ENCODE assay signal across 11 cellular contexts in the genomic region with DNA sequence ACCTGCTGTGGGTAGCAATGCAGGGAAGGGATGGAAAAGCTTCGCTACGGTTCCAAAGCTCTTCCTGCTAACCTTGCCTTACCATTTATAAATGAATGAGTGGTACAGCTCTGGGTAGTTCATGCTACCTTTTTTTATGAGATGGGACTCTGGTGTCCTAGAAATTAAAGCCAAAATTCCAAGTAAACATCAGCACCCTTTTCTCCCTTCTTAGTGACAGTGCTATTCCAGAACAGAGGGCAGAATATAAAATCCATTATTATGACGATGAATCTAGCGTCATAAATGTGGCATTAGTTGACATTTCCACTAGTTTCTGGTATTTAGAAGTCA. TPM values are rescaled to one million over a fixed set of nuclear protein-coding genes. Genes with fewer than 3 reads are reported as not detected.
DNase-seq lines count a peak whose midpoint lies in the region; ATAC-seq and TF ChIP-seq lines count a peak whose summit lies in the region.
"Had no signal": no experiment of that assay in that cellular context is flagged by ENCODE, and none has a peak within 500 bp of the region (broad histone marks: within the 10 kb centered on the region; RNA-seq: fewer than 3 reads in every experiment).

No MANE protein-coding gene starts in this region.

- H3K9ac ChIP-seq in SK-N-SH, result no peak overlapping the region

- no peak for TF ChIP-seq EP300 in SK-N-SH (IDR thresholded peaks at IDR 0.05; ENCODE audit: borderline replicate concordance in 1 of 2, low read depth in 1 of 2, low read length in 1 of 2)

- 9% methylated on average over 4 of the region's 4 CpGs for WGBS in SK-N-SH (ENCODE audit: low lambda C conversion rate)
- 15 to 19% methylated on average over 4 of the region's 4 CpGs for WGBS in lower leg skin, 2 donors

- H4K20me1 ChIP-seq in SK-N-SH (ENCODE audit: insufficient read depth), result no peaks in the 10 kb centered on the region

- POLR2A ChIA-PET in SK-N-SH (lab: Yijun Ruan, JAX), result no interaction called here
- POLR2A ChIA-PET in activated CD8-positive, alpha-beta T cell treated with anti-CD3 and anti-CD28 coated beads for 36 hours (lab: Charles Lee), result interaction anchor here (2.0 kb wide), 1 partner anchor 205 kb away, joined by 11 read pairs; a partner anchor contains a TSS

- H3F3A ChIP-seq in SK-N-SH (replicated peaks; ENCODE audit: insufficient read depth), result no peaks in the 10 kb centered on the region

- CTCF ChIA-PET in SK-N-SH (lab: Yijun Ruan, JAX), result interaction anchor here (0.6 to 1.2 kb wide), 6 partner anchors 8 to 290 kb away, joined by 3 to 5 read pairs (median 4); no protein-coding TSS in a partner anchor
- CTCF ChIA-PET in activated CD8-positive, alpha-beta T cell treated with anti-CD3 and anti-CD28 coated beads for 36 hours (lab: Charles Lee), result interaction anchor here (1.2 to 2.8 kb wide), 10 partner anchors 8 to 86 kb away, joined by 3 to 14 read pairs (median 4); no protein-coding TSS in a partner anchor

- peak overlapping the region; percentile 83 to 96; a peak in 3 of 4 replicates for H3K4me3 ChIP-seq in SK-N-SH (ENCODE audit: low read depth in 2 of 2, low read length in 1 of 2)
- no peak overlapping the region for H3K4me3 ChIP-seq in lower leg skin (ENCODE audit: low read depth, poor library complexity, severe bottlenecking)

- H3K4me2 ChIP-seq in SK-N-SH, result peak overlapping the region; percentile 59

- no peak for DNase-seq in SK-N-SH
- DNase-seq in activated CD8-positive, alpha-beta T cell treated with anti-CD3 and anti-CD28 coated beads for 36 hours, result no peak
- no peak for DNase-seq in immature natural killer cell
- DNase-seq in stimulated activated naive CD8-positive, alpha-beta T cell treated with anti-CD3 and anti-CD28 coated beads, Interleukin-15, amount 100 ng/mL, for 72 hours, result no peak
- no peak for DNase-seq in ureter (ENCODE audit: low spot score)
- no peak for DNase-seq in lower leg skin (ENCODE audit: low spot score in 2 of 2)

- TF ChIP-seq POLR2A in lower leg skin (IDR thresholded peaks at IDR 0.05), result no peak
- no peak for TF ChIP-seq POLR2A in GM18505 (IDR thresholded peaks at IDR 0.05; ENCODE audit: borderline replicate concordance, extremely low read depth, insufficient read depth, insufficient read length)

- H3K9me3 ChIP-seq in SK-N-SH, result no peaks in the 10 kb centered on the region

- H3K27ac Mint-ChIP-seq in activated CD8-positive, alpha-beta T cell treated with anti-CD3 and anti-CD28 coated beads for 36 hours, result no peak overlapping the region
- peak overlapping the region; percentile 35 to 82 (median 50) for H3K27ac Mint-ChIP-seq in immature natural killer cell
- H3K27ac Mint-ChIP-seq in stimulated activated naive CD8-positive, alpha-beta T cell treated with anti-CD3 and anti-CD28 coated beads, Interleukin-15, amount 100 ng/mL, for 72 hours, result peak overlapping the region in 1 of 2 donors; percentile 87

- no peaks in the 10 kb centered on the region for H3K27me3 Mint-ChIP-seq in activated CD8-positive, alpha-beta T cell treated with anti-CD3 and anti-CD28 coated beads for 36 hours
- peaks cover 0 to 4% (median 2%) of the 10 kb centered on the region in 3 donors for H3K27me3 Mint-ChIP-seq in immature natural killer cell (ENCODE audit: low read depth in 3 of 3)
- H3K27me3 Mint-ChIP-seq in stimulated activated naive CD8-positive, alpha-beta T cell treated with anti-CD3 and anti-CD28 coated beads, Interleukin-15, amount 100 ng/mL, for 72 hours, result no peaks in the 10 kb centered on the region

- H3K4me1 ChIP-seq in SK-N-SH (ENCODE audit: control insufficient read depth in 1 of 2, insufficient read depth in 2 of 2, low read depth in 1 of 2, low read length in 1 of 2), result peaks cover 0 to 7% of the 10 kb centered on the region in 2 experiments; a peak in 2 of 4 replicates

- no peak overlapping the region for H2AFZ ChIP-seq in SK-N-SH (ENCODE audit: low read depth)

- no peaks in the 10 kb centered on the region for H3K9me3 Mint-ChIP-seq in activated CD8-positive, alpha-beta T cell treated with anti-CD3 and anti-CD28 coated beads for 36 hours
- no peaks in the 10 kb centered on the region for H3K9me3 Mint-ChIP-seq in immature natural killer cell
- H3K9me3 Mint-ChIP-seq in stimulated activated naive CD8-positive, alpha-beta T cell treated with anti-CD3 and anti-CD28 coated beads, Interleukin-15, amount 100 ng/mL, for 72 hours, result no peaks in the 10 kb centered on the region
- H3K9me3 Mint-ChIP-seq: activated naive CD4-positive, alpha-beta T cell treated with anti-CD3 and anti-CD28 coated beads, Interleukin-2, amount 50 U/mL, for 72 hours had no signal

- H3K36me3 Mint-ChIP-seq in activated CD8-positive, alpha-beta T cell treated with anti-CD3 and anti-CD28 coated beads for 36 hours (ENCODE audit: low read depth), result peaks cover 7% of the 10 kb centered on the region
- H3K36me3 Mint-ChIP-seq in immature natural killer cell, result peaks cover 0 to 3% (median 0%) of the 10 kb centered on the region in 3 donors

- no peak for ATAC-seq in SK-N-SH treated with all-trans-retinoic acid at 6 μM for 48 hours
- no peak for ATAC-seq in activated CD8-positive, alpha-beta T cell treated with anti-CD3 and anti-CD28 coated beads for 36 hours
- ATAC-seq in stimulated activated naive CD8-positive, alpha-beta T cell treated with anti-CD3 and anti-CD28 coated beads, Interleukin-15, amount 100 ng/mL, for 72 hours, result no peak
- ATAC-seq in GM18505 (IDR thresholded peaks at IDR 0.05; ENCODE audit: unreplicated experiment), result no peak

- H3K9me2 ChIP-seq in SK-N-SH, result no peaks in the 10 kb centered on the region

- H3K4me3 Mint-ChIP-seq in activated CD8-positive, alpha-beta T cell treated with anti-CD3 and anti-CD28 coated beads for 36 hours, result peak overlapping the region; percentile 87
- H3K4me3 Mint-ChIP-seq in immature natural killer cell, result peak overlapping the region; percentile 84 to 95 (median 92)
- H3K4me3 Mint-ChIP-seq in stimulated activated naive CD8-positive, alpha-beta T cell treated with anti-CD3 and anti-CD28 coated beads, Interleukin-15, amount 100 ng/mL, for 72 hours, result peak overlapping the region; percentile 89 to 90

- H3K27ac ChIP-seq in SK-N-SH (ENCODE audit: low read depth in 2 of 2, low read length in 1 of 2), result peak overlapping the region in 1 of 2 experiments; percentile 50; a peak in 2 of 4 replicates

- peaks cover 17 to 22% of the 10 kb centered on the region in 2 experiments for H3K36me3 ChIP-seq in SK-N-SH (replicated peaks in 1 of 2; ENCODE audit: control insufficient read depth in 1 of 2, insufficient read depth in 2 of 2, low read length in 1 of 2)

- no peaks in the 10 kb centered on the region for H3K27me3 ChIP-seq in SK-N-SH (ENCODE audit: insufficient read depth)

- TF ChIP-seq RAD21 in SK-N-SH (IDR thresholded peaks at IDR 0.05; ENCODE audit: low read length), result no peak

- intact Hi-C loops in activated CD8-positive, alpha-beta T cell treated with anti-CD3 and anti-CD28 coated beads for 36 hours (cut with micrococcal nuclease), result no loop called here
- intact Hi-C loops in lower leg skin (cut with DNase I; ENCODE audit: low total_unique reads), result no loop called here

- H3K79me2 ChIP-seq in SK-N-SH (ENCODE audit: insufficient read depth), result peaks cover 7% of the 10 kb centered on the region

- TF ChIP-seq CTCF in SK-N-SH (IDR thresholded peaks at IDR 0.05) (no peak), lower leg skin (IDR thresholded peaks at IDR 0.05) (no peak)
- no peak for TF ChIP-seq CTCF in activated CD8-positive, alpha-beta T cell treated with anti-CD3 and anti-CD28 coated beads for 36 hours (IDR thresholded peaks at IDR 0.05)

- peaks cover 15% of the 10 kb centered on the region for H3K4me1 Mint-ChIP-seq in activated CD8-positive, alpha-beta T cell treated with anti-CD3 and anti-CD28 coated beads for 36 hours (ENCODE audit: low read depth)
- H3K4me1 Mint-ChIP-seq in immature natural killer cell, result peaks cover 14 to 21% of the 10 kb centered on the region in 2 donors
- peaks cover 7% of the 10 kb centered on the region for H3K4me1 Mint-ChIP-seq in stimulated activated naive CD8-positive, alpha-beta T cell treated with anti-CD3 and anti-CD28 coated beads, Interleukin-15, amount 100 ng/mL, for 72 hours

TF ChIP-seq in SK-N-SH, 30 proteins besides CTCF, POLR2A, EP300 and RAD21 (continues in another document):
- TF ChIP-seq TEAD4 (IDR thresholded peaks at IDR 0.05; ENCODE audit: borderline replicate concordance, insufficient read depth) (no peak), FOSL2 (IDR thresholded peaks at IDR 0.05; ENCODE audit: borderline replicate concordance, low read depth) (no peak)

TF ChIP-seq in SK-N-SH treated with all-trans-retinoic acid at 6 μM for 48 hours, 23 proteins besides CTCF, POLR2A, EP300 and RAD21 (continues in another document):
- TF ChIP-seq, protein P1, sequence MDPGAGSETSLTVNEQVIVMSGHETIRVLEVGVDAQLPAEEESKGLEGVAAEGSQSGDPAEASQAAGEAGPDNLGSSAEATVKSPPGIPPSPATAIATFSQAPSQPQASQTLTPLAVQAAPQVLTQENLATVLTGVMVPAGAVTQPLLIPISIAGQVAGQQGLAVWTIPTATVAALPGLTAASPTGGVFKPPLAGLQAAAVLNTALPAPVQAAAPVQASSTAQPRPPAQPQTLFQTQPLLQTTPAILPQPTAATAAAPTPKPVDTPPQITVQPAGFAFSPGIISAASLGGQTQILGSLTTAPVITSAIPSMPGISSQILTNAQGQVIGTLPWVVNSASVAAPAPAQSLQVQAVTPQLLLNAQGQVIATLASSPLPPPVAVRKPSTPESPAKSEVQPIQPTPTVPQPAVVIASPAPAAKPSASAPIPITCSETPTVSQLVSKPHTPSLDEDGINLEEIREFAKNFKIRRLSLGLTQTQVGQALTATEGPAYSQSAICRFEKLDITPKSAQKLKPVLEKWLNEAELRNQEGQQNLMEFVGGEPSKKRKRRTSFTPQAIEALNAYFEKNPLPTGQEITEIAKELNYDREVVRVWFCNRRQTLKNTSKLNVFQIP (CRISPR knock-in tag; IDR thresholded peaks at IDR 0.05; ENCODE audit: borderline replicate concordance, low read depth), result no peak
- TF ChIP-seq ZNF565 (CRISPR knock-in tag; conservative IDR thresholded peaks at IDR 0.05; ENCODE audit: low read depth) (no peak), SNAI2 (CRISPR knock-in tag; IDR thresholded peaks at IDR 0.05) (no peak; the same call in 1 of the 2 replicates), ZNF70 (CRISPR knock-in tag; IDR thresholded peaks at IDR 0.05) (no peak)

RNA-seq across cellular contexts. Expression of a gene that starts 0.4 kb away (rescaled TPM):
- 6.0 and 6.2 TPM in 2 replicates for polyA plus RNA-seq in SK-N-SH (2012; rRNA removed)
- 9.7 and 17.9 TPM in 2 replicates for polyA plus RNA-seq in SK-N-SH (2012; cell fraction: cytosol; rRNA removed)
- 1.5 and 2.8 TPM in 2 replicates for polyA plus RNA-seq in SK-N-SH (2012; cell fraction: nucleus; rRNA removed)
- total RNA-seq in activated CD8-positive, alpha-beta T cell treated with anti-CD3 and anti-CD28 coated beads for 36 hours, result 10 to 100 TPM; 62.9 to 65.9 TPM
- polyA plus RNA-seq in immature natural killer cell, result 10 to 100 TPM; 25.4 to 28.3 (median 26.7) TPM
- total RNA-seq in ureter, result 21.0 TPM
- total RNA-seq in lower leg skin, result 10 to 100 TPM in 1 of 4 donors, 1 to 10 TPM in 3; 7.5 to 16.2 (median 9.5) TPM

RNA-seq across cellular contexts. Expression of a gene that starts 30.2 kb away (rescaled TPM):
- polyA plus RNA-seq in SK-N-SH (2012; rRNA removed), result not detected in 2 replicates
- polyA plus RNA-seq in SK-N-SH (2012; cell fraction: cytosol; rRNA removed), result not detected in 2 replicates
- not detected in 2 replicates for polyA plus RNA-seq in SK-N-SH (2012; cell fraction: nucleus; rRNA removed)
- total RNA-seq in activated CD8-positive, alpha-beta T cell treated with anti-CD3 and anti-CD28 coated beads for 36 hours, result not detected
- not detected for polyA plus RNA-seq in immature natural killer cell
- not detected for total RNA-seq in ureter
- total RNA-seq in lower leg skin, result not detected
- total RNA-seq: A172; activated naive CD4-positive, alpha-beta T cell treated with anti-CD3 and anti-CD28 coated beads, Interleukin-2, amount 50 U/mL, for 72 hours; H7 had no signal
